Comparison of ENCODE assay signal across 1 cellular context in the genomic region with DNA sequence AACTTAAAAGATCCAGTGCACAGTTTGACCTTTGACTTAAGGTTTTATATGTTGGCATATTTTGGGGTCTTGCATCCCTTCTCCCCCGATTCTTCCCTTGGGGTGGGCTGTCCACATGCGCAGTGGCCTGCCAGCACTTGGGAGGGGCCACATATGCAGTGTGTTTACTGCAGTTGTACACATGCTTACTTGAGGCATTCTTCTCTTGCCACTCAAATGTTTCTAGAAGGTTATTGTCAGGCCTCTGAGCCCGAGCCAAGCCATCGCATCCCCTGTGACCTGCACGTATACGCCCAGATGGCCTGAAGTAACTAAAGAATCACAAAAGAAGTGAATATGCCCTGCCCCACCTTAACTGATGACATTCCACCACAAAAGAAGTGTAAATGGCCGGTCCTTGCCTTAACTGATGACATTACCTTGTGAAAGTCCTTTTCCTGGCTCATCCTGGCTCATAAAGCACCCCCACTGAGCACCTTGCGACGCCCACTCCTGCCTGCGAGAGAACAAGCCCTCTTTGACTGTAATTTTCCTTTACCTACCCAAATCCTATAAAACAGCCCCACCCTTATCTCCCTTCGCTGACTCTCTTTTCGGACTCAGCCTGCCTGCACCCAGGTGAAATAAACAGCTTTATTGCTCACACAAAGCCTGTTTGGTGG. TPM values are rescaled to one million over a fixed set of nuclear protein-coding genes. Genes with fewer than 3 reads are reported as not detected.
"Had no signal": no experiment of that assay in that cellular context is flagged by ENCODE, and none has a peak within 500 bp of the region (broad histone marks: within the 10 kb centered on the region; RNA-seq: fewer than 3 reads in every experiment).

No MANE protein-coding gene starts in this region.

RNA-seq across cellular contexts. Expression of a gene that starts 57.7 kb away (rescaled TPM):
- total RNA-seq: SK-MEL-5 had no signal
